ENCODE assay signal across 19 cellular contexts in the genomic region with DNA sequence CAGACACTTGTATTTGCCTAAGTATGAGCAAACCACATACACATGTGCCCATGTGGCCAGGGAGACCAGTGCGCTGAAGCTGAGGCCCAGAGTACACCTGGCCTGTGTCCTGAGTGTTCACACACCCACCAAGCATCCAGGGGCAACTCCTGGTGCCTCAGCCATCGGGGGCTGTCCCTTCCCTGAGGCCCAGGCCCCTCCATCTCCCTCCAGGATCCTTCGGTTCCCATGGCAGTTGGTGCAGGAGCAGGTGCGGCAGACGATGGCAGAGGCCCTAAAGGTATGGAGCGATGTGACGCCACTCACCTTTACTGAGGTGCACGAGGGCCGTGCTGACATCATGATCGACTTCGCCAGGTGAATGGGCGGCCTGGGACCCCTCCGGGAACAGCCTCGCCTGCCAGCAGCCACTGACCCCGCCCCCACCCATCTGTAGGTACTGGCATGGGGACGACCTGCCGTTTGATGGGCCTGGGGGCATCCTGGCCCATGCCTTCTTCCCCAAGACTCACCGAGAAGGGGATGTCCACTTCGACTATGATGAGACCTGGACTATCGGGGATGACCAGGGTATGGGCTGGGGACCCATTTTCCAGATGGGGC. TPM values are rescaled to one million over a fixed set of nuclear protein-coding genes. Genes with fewer than 3 reads are reported as not detected.
DNase-seq lines count a peak whose midpoint lies in the region; TF ChIP-seq lines count a peak whose summit lies in the region.
"Had no signal": no experiment of that assay in that cellular context is flagged by ENCODE, and none has a peak within 500 bp of the region (broad histone marks: within the 10 kb centered on the region; RNA-seq: fewer than 3 reads in every experiment).

No MANE protein-coding gene starts in this region.

- H3K4me1 ChIP-seq in neuronal stem cell (ENCODE audit: control insufficient read depth in 2 of 2, insufficient read depth in 1 of 2, low read depth in 1 of 2, low read length in 2 of 2) (no peaks in the 10 kb centered on the region), adrenal gland (replicated peaks in 1 of 2) (no peaks in the 10 kb centered on the region)
- H3K4me1 ChIP-seq: HAP-1 had no signal

- intact Hi-C loops in adrenal gland (cut with DNase I), result no loop called here

- peaks cover 1% of the 10 kb centered on the region for H3K79me1 ChIP-seq in neuronal stem cell (ENCODE audit: low read depth, low read length)

- no peak overlapping the region for H3K4ac ChIP-seq in neuronal stem cell (ENCODE audit: low read length)

- POLR2A ChIA-PET in RWPE1 (lab: Yijun Ruan, JAX; ENCODE audit: low non-redundant PET), result no interaction called here

- H3K14ac ChIP-seq in neuronal stem cell (ENCODE audit: low read length), result no peak overlapping the region

- no peak overlapping the region for H2AFZ ChIP-seq in neuronal stem cell (ENCODE audit: low read length)
- H2AFZ ChIP-seq: GM23338 had no signal

- no peak overlapping the region for H3K4me3 ChIP-seq in neuronal stem cell (ENCODE audit: low read length in 2 of 2)
- no peak overlapping the region for H3K4me3 ChIP-seq in H7 (ENCODE audit: insufficient read depth, low read depth, low read length)
- H3K4me3 ChIP-seq in adrenal gland, result no peak overlapping the region
- H3K4me3 ChIP-seq: GM23338, HAP-1 had no signal

- no peak overlapping the region for H3K23ac ChIP-seq in neuronal stem cell (ENCODE audit: low read depth, low read length, poor library complexity)

- H4K91ac ChIP-seq in neuronal stem cell (ENCODE audit: low read depth, low read length, poor library complexity), result no peak overlapping the region

- peak overlapping the region; percentile 46 for H2AK5ac ChIP-seq in neuronal stem cell (ENCODE audit: low read depth, low read length)

- no peak overlapping the region for H4K8ac ChIP-seq in neuronal stem cell (ENCODE audit: low read depth, low read length)

- H2BK15ac ChIP-seq in neuronal stem cell (ENCODE audit: low read length), result no peak overlapping the region

- CTCF ChIA-PET in RWPE1 (lab: Yijun Ruan, JAX), result no interaction called here

- TF ChIP-seq POLR2A in adrenal gland (IDR thresholded peaks at IDR 0.05), result no peak

- H3K9ac ChIP-seq in neuronal stem cell (ENCODE audit: low read depth, low read length, poor library complexity), result no peak overlapping the region

- no peak overlapping the region for H3K4me2 ChIP-seq in neuronal stem cell (ENCODE audit: insufficient read depth, low read length, poor library complexity, severe bottlenecking)
- H3K4me2 ChIP-seq: GM23338 had no signal

- H3K36me3 ChIP-seq in neuronal stem cell (replicated peaks in 1 of 2; ENCODE audit: control insufficient read depth in 2 of 2, insufficient read depth in 2 of 2, low read length in 2 of 2), result no peaks in the 10 kb centered on the region
- H3K36me3 ChIP-seq in H7 (replicated peaks; ENCODE audit: control insufficient read depth, insufficient read depth, low read length), result no peaks in the 10 kb centered on the region
- H3K36me3 ChIP-seq in adrenal gland (replicated peaks in 1 of 2), result no peaks in the 10 kb centered on the region
- H3K36me3 ChIP-seq: HAP-1 had no signal

- H3K27ac ChIP-seq in RWPE1, result peak overlapping the region; percentile 81; the same call in 1 of the 2 replicates
- H3K27ac ChIP-seq in neuronal stem cell (replicated peaks; ENCODE audit: low read length), result no peak overlapping the region
- H3K27ac ChIP-seq in substantia nigra (ENCODE audit: low read depth, low read length, poor library complexity, severe bottlenecking), result peak overlapping the region; percentile 79
- no peak overlapping the region for H3K27ac ChIP-seq in adrenal gland

- no CpG with 5 or more reads among the region's 20 CpGs for WGBS in neuronal stem cell (ENCODE audit: extremely low coverage in 2 of 2, insufficient read length in 2 of 2, insufficient replicate concordance in 1 of 2), 2 donors
- 87 to 100% (median 90%) methylated on average over 1 to 20 of the region's 20 CpGs for WGBS in adrenal gland, 4 donors

- no peak for DNase-seq in RWPE1 (ENCODE audit: low spot score)
- no peak for DNase-seq in neuronal stem cell (ENCODE audit: low spot score)
- no peak for DNase-seq in substantia nigra (lab: John Stamatoyannopoulos, UW)
- DNase-seq in H7, result no peak
- DNase-seq in adrenal gland, result no peak
- DNase-seq in stimulated activated naive CD4-positive, alpha-beta T cell (lab: John Stamatoyannopoulos, UW), result no peak
- DNase-seq: Calu3; CD4-positive, alpha-beta memory T cell; COR-L47; DMS53; DMS79 treated with DMSO at 0.1 percent for 48 hours; GF-D8; HFFc6 had no signal

- no peak overlapping the region for H3K18ac ChIP-seq in neuronal stem cell (ENCODE audit: low read length)

- no peak overlapping the region for H2BK12ac ChIP-seq in neuronal stem cell (ENCODE audit: low read length)

- no peak overlapping the region for H2BK5ac ChIP-seq in neuronal stem cell (ENCODE audit: low read length)

- H3K9me3 ChIP-seq in neuronal stem cell (replicated peaks in 1 of 2; ENCODE audit: control insufficient read depth in 2 of 2, insufficient read depth in 1 of 2, low read depth in 1 of 2, low read length in 2 of 2), result no peaks in the 10 kb centered on the region
- no peaks in the 10 kb centered on the region for H3K9me3 ChIP-seq in adrenal gland (replicated peaks in 1 of 3)
- H3K9me3 ChIP-seq: HAP-1 had no signal

- no peak for TF ChIP-seq CTCF in RWPE1 (conservative IDR thresholded peaks at IDR 0.05; ENCODE audit: low read depth)
- no peak for TF ChIP-seq CTCF in adrenal gland (IDR thresholded peaks at IDR 0.05)

- H3K27me3 ChIP-seq in neuronal stem cell (ENCODE audit: control insufficient read depth in 3 of 3, insufficient read depth in 3 of 3, low read depth in 1 of 3, low read length in 3 of 3) (no peaks in the 10 kb centered on the region), H7 (ENCODE audit: control insufficient read depth, insufficient read depth, low read length) (no peaks in the 10 kb centered on the region; the same call in 1 of the 2 replicates), adrenal gland (no peaks in the 10 kb centered on the region)

- no peak overlapping the region for H2BK120ac ChIP-seq in neuronal stem cell (ENCODE audit: low read depth, low read length)

RNA-seq across cellular contexts. Expression of a gene that starts 6.5 kb away (rescaled TPM):
- 118 TPM for polyA plus RNA-seq in neuronal stem cell (2013, experiment 1 of 2)
- 112 TPM for polyA plus RNA-seq in neuronal stem cell (2013, experiment 2 of 2)
- 79.1 and 86.5 TPM in 2 replicates for total RNA-seq in H7 (2014; rRNA removed; shearing (Covaris generic))
- 10 to 100 TPM; 58.2 to 95.5 (median 78.9) TPM for total RNA-seq in adrenal gland
- polyA plus RNA-seq in adrenal gland, result 10 to 100 TPM; 41.3 to 77.0 (median 54.9) TPM
- total RNA-seq: G401 had no signal

RNA-seq across cellular contexts. Expression of a gene that starts 7.6 kb away (rescaled TPM):
- 6.5 TPM for polyA plus RNA-seq in neuronal stem cell (2013, experiment 1 of 2)
- polyA plus RNA-seq in neuronal stem cell (2013, experiment 2 of 2), result 6.1 TPM
- total RNA-seq in H7 (2014; rRNA removed; shearing (Covaris generic)), result 7.8 and 12.8 TPM in 2 replicates
- 1 to 10 TPM in 7 of 8 donors, under 1 TPM in 1; 0.88 to 6.2 (median 4.3) TPM for total RNA-seq in adrenal gland
- 1 to 10 TPM in 2 of 3 donors, under 1 TPM in 1; 0.44 to 4.3 (median 1.2) TPM for polyA plus RNA-seq in adrenal gland
- total RNA-seq: G401 had no signal

RNA-seq across cellular contexts. Expression of a gene that starts 12.5 kb away (rescaled TPM):
- polyA plus RNA-seq in neuronal stem cell (2013, experiment 1 of 2), result 84.6 TPM
- 88.1 TPM for polyA plus RNA-seq in neuronal stem cell (2013, experiment 2 of 2)
- 55.6 and 60.9 TPM in 2 replicates for total RNA-seq in H7 (2014; rRNA removed; shearing (Covaris generic))
- 100 to 1,000 TPM in 4 of 8 donors, 10 to 100 TPM in 3, 1 to 10 TPM in 1; 4.6 to 177 (median 103) TPM for total RNA-seq in adrenal gland
- polyA plus RNA-seq in adrenal gland, result 100 to 1,000 TPM; 199 to 528 (median 520) TPM
- total RNA-seq: G401 had no signal

RNA-seq across cellular contexts. Expression of a gene that starts 17.5 kb away (rescaled TPM):
- polyA plus RNA-seq in neuronal stem cell (2013, experiment 1 of 2), result 3.0 TPM
- 2.8 TPM for polyA plus RNA-seq in neuronal stem cell (2013, experiment 2 of 2)
- total RNA-seq in H7 (2014; rRNA removed; shearing (Covaris generic)), result 1.8 and 3.7 TPM in 2 replicates
- under 1 TPM in 2 of 8 donors, not detected in 6; 0.14 to 0.26 TPM for total RNA-seq in adrenal gland
- polyA plus RNA-seq in adrenal gland, result under 1 TPM in 2 of 3 donors, not detected in 1; 0.24 to 0.80 TPM
- total RNA-seq: Calu3, Daoy, G401, H4 had no signal

RNA-seq across cellular contexts. Expression of a gene that starts 26.0 kb away (rescaled TPM):
- 0.35 TPM for polyA plus RNA-seq in neuronal stem cell (2013, experiment 1 of 2)
- 0.42 TPM for polyA plus RNA-seq in neuronal stem cell (2013, experiment 2 of 2)
- not detected in 2 replicates for total RNA-seq in H7 (2014; rRNA removed; shearing (Covaris generic))
- total RNA-seq in adrenal gland, result 10 to 100 TPM in 3 of 8 donors, 1 to 10 TPM in 5; 2.2 to 38.7 (median 3.8) TPM
- 10 to 100 TPM; 16.7 to 42.2 (median 37.6) TPM for polyA plus RNA-seq in adrenal gland
- total RNA-seq: A172; Calu3; CD4-positive, alpha-beta memory T cell; Daoy; G401; GM23338; H4 had no signal

Comparison
In these comparisons a context has a peak if more than half of its experiments do, and no peak if none do; other contexts are left out.
1. H3K27ac ChIP-seq: peak in RWPE1 (single experiment) and substantia nigra (single experiment); none in neuronal stem cell (single experiment) and adrenal gland (0 of 5).